Comparison of ENCODE assay signal across 1 cellular context in genomic region chr19:6737284-6737872, GRCh38.
TF ChIP-seq lines count a peak whose summit lies in the region.

TSS of gene GPR108 (minus strand) at chr19:6737580. CDS start at chr19:6737576, 4 bp downstream.

TF ChIP-seq in HepG2, 621 proteins besides CTCF, POLR2A, EP300 and RAD21 (continued from another document and continues in another):
- TF ChIP-seq, protein P1, sequence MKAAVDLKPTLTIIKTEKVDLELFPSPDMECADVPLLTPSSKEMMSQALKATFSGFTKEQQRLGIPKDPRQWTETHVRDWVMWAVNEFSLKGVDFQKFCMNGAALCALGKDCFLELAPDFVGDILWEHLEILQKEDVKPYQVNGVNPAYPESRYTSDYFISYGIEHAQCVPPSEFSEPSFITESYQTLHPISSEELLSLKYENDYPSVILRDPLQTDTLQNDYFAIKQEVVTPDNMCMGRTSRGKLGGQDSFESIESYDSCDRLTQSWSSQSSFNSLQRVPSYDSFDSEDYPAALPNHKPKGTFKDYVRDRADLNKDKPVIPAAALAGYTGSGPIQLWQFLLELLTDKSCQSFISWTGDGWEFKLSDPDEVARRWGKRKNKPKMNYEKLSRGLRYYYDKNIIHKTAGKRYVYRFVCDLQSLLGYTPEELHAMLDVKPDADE (CRISPR knock-in tag; IDR thresholded peaks at IDR 0.05) = no peak
- TF ChIP-seq, protein P2, sequence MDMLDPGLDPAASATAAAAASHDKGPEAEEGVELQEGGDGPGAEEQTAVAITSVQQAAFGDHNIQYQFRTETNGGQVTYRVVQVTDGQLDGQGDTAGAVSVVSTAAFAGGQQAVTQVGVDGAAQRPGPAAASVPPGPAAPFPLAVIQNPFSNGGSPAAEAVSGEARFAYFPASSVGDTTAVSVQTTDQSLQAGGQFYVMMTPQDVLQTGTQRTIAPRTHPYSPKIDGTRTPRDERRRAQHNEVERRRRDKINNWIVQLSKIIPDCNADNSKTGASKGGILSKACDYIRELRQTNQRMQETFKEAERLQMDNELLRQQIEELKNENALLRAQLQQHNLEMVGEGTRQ (IDR thresholded peaks at IDR 0.05; ENCODE audit: low read depth, low read length) = no peak
- TF ChIP-seq, protein P2 (CRISPR knock-in tag; IDR thresholded peaks at IDR 0.05; ENCODE audit: borderline replicate concordance) = no peak
- TF ChIP-seq SIN3A (IDR thresholded peaks at IDR 0.05; ENCODE audit: borderline replicate concordance, low read depth, low read length) (no peak), ZBTB3 (CRISPR knock-in tag; IDR thresholded peaks at IDR 0.05; ENCODE audit: borderline replicate concordance, low read depth) (no peak), ZNF180 (CRISPR knock-in tag; IDR thresholded peaks at IDR 0.05; ENCODE audit: borderline replicate concordance, low read depth) (no peak), ZKSCAN5 (CRISPR knock-in tag; IDR thresholded peaks at IDR 0.05) (no peak), PAF1 (CRISPR knock-in tag; IDR thresholded peaks at IDR 0.05) (no peak), U2AF2 (IDR thresholded peaks at IDR 0.05; ENCODE audit: low read depth, low read length) (no peak), ZFY (CRISPR knock-in tag; IDR thresholded peaks at IDR 0.05) (no peak), FOXA3 (CRISPR knock-in tag; IDR thresholded peaks at IDR 0.05) (no peak), ESRRA (CRISPR knock-in tag; IDR thresholded peaks at IDR 0.05; ENCODE audit: low read depth) (0 out of 2 replicates have a peak, but pooled peaks have one; percentile 18), ZNF773 (CRISPR knock-in tag; IDR thresholded peaks at IDR 0.05; ENCODE audit: borderline replicate concordance) (no peak), POGZ (CRISPR knock-in tag; IDR thresholded peaks at IDR 0.05) (no peak), MED1 (CRISPR knock-in tag; IDR thresholded peaks at IDR 0.05) (no peak), FOXC1 (CRISPR knock-in tag; IDR thresholded peaks at IDR 0.05; ENCODE audit: borderline replicate concordance) (no peak), ZFP36L1 (CRISPR knock-in tag; IDR thresholded peaks at IDR 0.05) (no peak), ARNT (IDR thresholded peaks at IDR 0.05) (no peak), ZNF567 (CRISPR knock-in tag; IDR thresholded peaks at IDR 0.05; ENCODE audit: borderline replicate concordance) (no peak), DR1 (CRISPR knock-in tag; IDR thresholded peaks at IDR 0.05) (no peak), ATF7 (IDR thresholded peaks at IDR 0.05) (peak; percentile 94), ATF7 (CRISPR knock-in tag; IDR thresholded peaks at IDR 0.05) (no peak), SOX13 (IDR thresholded peaks at IDR 0.05) (no peak), SOX13 (CRISPR knock-in tag; conservative IDR thresholded peaks at IDR 0.05 in 1 of 2, IDR thresholded peaks at IDR 0.05 in 1 of 2) (no peak), HNRNPH1 (optimal IDR thresholded peaks at IDR 0.05; ENCODE audit: low read depth, low read length) (no peak), TCF12 (IDR thresholded peaks at IDR 0.05) (no peak), TCF12 (CRISPR knock-in tag; IDR thresholded peaks at IDR 0.05) (0 out of 2 replicates have a peak, but pooled peaks have one; percentile 67), MZF1 (CRISPR knock-in tag; IDR thresholded peaks at IDR 0.05; ENCODE audit: borderline replicate concordance) (no peak), DMAP1 (CRISPR knock-in tag; IDR thresholded peaks at IDR 0.05) (no peak), ZNF121 (CRISPR knock-in tag; IDR thresholded peaks at IDR 0.05) (no peak), CENPT (CRISPR knock-in tag; IDR thresholded peaks at IDR 0.05; ENCODE audit: low read depth) (no peak), ZNF101 (CRISPR knock-in tag; IDR thresholded peaks at IDR 0.05; ENCODE audit: borderline replicate concordance, low read depth) (no peak), ZNF883 (CRISPR knock-in tag; IDR thresholded peaks at IDR 0.05; ENCODE audit: not compliant biosample characterization) (no peak), SNAI1 (CRISPR knock-in tag; IDR thresholded peaks at IDR 0.05; ENCODE audit: borderline replicate concordance) (no peak), SRY (CRISPR knock-in tag; IDR thresholded peaks at IDR 0.05) (no peak), TBL1XR1 (IDR thresholded peaks at IDR 0.05; ENCODE audit: borderline replicate concordance, low read length, partially characterized antibody) (peak; percentile 13), SYNCRIP (IDR thresholded peaks at IDR 0.05; ENCODE audit: insufficient read depth, low read depth, low read length) (no peak), ZSCAN25 (CRISPR knock-in tag; IDR thresholded peaks at IDR 0.05) (no peak), ZNF33B (CRISPR knock-in tag; IDR thresholded peaks at IDR 0.05) (no peak), CCAR2 (optimal IDR thresholded peaks at IDR 0.05; ENCODE audit: low read depth, low read length) (no peak), PBX3 (CRISPR knock-in tag; IDR thresholded peaks at IDR 0.05; ENCODE audit: borderline replicate concordance) (no peak), ZNF280D (CRISPR knock-in tag; IDR thresholded peaks at IDR 0.05) (no peak), ZFP36 (IDR thresholded peaks at IDR 0.05; ENCODE audit: borderline replicate concordance, low read depth, low read length, partially characterized antibody) (no peak), ZNF770 (CRISPR knock-in tag; IDR thresholded peaks at IDR 0.05) (no peak), HOXA5 (CRISPR knock-in tag; IDR thresholded peaks at IDR 0.05) (no peak)
- TF ChIP-seq, protein P3, sequence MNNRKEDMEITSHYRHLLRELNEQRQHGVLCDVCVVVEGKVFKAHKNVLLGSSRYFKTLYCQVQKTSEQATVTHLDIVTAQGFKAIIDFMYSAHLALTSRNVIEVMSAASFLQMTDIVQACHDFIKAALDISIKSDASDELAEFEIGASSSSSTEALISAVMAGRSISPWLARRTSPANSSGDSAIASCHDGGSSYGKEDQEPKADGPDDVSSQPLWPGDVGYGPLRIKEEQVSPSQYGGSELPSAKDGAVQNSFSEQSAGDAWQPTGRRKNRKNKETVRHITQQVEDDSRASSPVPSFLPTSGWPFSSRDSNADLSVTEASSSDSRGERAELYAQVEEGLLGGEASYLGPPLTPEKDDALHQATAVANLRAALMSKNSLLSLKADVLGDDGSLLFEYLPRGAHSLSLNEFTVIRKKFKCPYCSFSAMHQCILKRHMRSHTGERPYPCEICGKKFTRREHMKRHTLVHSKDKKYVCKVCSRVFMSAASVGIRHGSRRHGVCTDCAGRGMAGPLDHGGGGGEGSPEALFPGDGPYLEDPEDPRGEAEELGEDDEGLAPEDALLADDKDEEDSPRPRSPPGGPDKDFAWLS (CRISPR knock-in tag; IDR thresholded peaks at IDR 0.05; ENCODE audit: borderline replicate concordance) = no peak
- TF ChIP-seq, protein P4, sequence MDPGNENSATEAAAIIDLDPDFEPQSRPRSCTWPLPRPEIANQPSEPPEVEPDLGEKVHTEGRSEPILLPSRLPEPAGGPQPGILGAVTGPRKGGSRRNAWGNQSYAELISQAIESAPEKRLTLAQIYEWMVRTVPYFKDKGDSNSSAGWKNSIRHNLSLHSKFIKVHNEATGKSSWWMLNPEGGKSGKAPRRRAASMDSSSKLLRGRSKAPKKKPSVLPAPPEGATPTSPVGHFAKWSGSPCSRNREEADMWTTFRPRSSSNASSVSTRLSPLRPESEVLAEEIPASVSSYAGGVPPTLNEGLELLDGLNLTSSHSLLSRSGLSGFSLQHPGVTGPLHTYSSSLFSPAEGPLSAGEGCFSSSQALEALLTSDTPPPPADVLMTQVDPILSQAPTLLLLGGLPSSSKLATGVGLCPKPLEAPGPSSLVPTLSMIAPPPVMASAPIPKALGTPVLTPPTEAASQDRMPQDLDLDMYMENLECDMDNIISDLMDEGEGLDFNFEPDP (CRISPR knock-in tag; conservative IDR thresholded peaks at IDR 0.05) = no peak
- TF ChIP-seq, protein P5, sequence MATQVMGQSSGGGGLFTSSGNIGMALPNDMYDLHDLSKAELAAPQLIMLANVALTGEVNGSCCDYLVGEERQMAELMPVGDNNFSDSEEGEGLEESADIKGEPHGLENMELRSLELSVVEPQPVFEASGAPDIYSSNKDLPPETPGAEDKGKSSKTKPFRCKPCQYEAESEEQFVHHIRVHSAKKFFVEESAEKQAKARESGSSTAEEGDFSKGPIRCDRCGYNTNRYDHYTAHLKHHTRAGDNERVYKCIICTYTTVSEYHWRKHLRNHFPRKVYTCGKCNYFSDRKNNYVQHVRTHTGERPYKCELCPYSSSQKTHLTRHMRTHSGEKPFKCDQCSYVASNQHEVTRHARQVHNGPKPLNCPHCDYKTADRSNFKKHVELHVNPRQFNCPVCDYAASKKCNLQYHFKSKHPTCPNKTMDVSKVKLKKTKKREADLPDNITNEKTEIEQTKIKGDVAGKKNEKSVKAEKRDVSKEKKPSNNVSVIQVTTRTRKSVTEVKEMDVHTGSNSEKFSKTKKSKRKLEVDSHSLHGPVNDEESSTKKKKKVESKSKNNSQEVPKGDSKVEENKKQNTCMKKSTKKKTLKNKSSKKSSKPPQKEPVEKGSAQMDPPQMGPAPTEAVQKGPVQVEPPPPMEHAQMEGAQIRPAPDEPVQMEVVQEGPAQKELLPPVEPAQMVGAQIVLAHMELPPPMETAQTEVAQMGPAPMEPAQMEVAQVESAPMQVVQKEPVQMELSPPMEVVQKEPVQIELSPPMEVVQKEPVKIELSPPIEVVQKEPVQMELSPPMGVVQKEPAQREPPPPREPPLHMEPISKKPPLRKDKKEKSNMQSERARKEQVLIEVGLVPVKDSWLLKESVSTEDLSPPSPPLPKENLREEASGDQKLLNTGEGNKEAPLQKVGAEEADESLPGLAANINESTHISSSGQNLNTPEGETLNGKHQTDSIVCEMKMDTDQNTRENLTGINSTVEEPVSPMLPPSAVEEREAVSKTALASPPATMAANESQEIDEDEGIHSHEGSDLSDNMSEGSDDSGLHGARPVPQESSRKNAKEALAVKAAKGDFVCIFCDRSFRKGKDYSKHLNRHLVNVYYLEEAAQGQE (IDR thresholded peaks at IDR 0.05; ENCODE audit: borderline replicate concordance in 1 of 2, low read depth in 1 of 2, low read length in 2 of 2) = no peak
